ENCODE assay signal across 31 cellular contexts in the genomic region with DNA sequence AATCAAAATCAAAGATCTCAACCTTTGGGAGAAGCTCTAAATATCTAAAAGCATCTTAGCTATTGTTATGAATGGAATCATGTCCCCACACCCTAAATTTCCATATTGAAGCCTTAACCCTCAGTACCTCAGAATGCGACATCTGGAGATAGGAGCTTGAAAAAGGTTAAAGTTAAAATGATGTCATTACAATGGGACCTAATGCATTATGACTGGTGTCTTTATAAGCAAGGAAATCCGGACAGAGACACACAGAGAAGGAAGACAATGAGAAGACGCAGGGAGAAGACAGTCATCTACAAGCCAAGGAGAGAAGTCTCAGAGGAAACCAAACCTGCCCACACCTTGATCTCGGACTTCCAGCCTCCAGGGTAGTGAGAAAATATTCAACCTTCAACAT.
"Had no signal": no experiment of that assay in that cellular context is flagged by ENCODE, and none has a peak within 500 bp of the region (broad histone marks: within the 10 kb centered on the region; RNA-seq: fewer than 3 reads in every experiment).

No MANE protein-coding gene starts in this region.

- H3K36me3 Mint-ChIP-seq: natural killer cell had no signal

- ATAC-seq: left colon; left lung; lower lobe of right lung; natural killer cell; psoas muscle; sciatic nerve; stimulated activated naive B cell treated with anti-CD40 and anti-IgM and Interleukin-4, amounts not matched to agents 10 μg/mL and 1 μg/mL and 100 μg/mL, for 72 hours; stimulated activated naive CD8-positive, alpha-beta T cell treated with anti-CD3 and anti-CD28 coated beads, Interleukin-15, Interleukin-2, amounts not matched to agents 100 U/mL and 50 U/mL, for 24 hours had no signal

- H3K9me3 ChIP-seq: left lung, lower lobe of right lung, neutrophil, psoas muscle, stomach, testis, thyroid gland, transverse colon, upper lobe of left lung, vagina had no signal

- H3K36me3 ChIP-seq: left lung, lower lobe of right lung, neural progenitor cell, stomach, thyroid gland, transverse colon, upper lobe of left lung, vagina had no signal

- H3K27ac Mint-ChIP-seq: immature natural killer cell; mesothelial cell of epicardium; natural killer cell; nephron progenitor cell; neural progenitor cell; stimulated activated naive B cell treated with anti-CD40 and anti-IgM and Interleukin-4, amounts not matched to agents 10 μg/mL and 1 μg/mL and 100 μg/mL, for 72 hours had no signal

- H3K27me3 Mint-ChIP-seq: naive B cell; stimulated activated naive B cell treated with anti-CD40 and anti-IgM and Interleukin-4, amounts not matched to agents 10 μg/mL and 1 μg/mL and 100 μg/mL, for 72 hours had no signal

- H3K27me3 ChIP-seq: left lung, neural progenitor cell, neutrophil, stomach, testis, thyroid gland, transverse colon, upper lobe of left lung, vagina had no signal

- H3K9me3 Mint-ChIP-seq: immature natural killer cell, natural killer cell had no signal

- DNase-seq: hypothalamus; immature natural killer cell; kidney; left colon; left lung; lower lobe of right lung; mammary epithelial cell; mesenchymal stem cell; naive B cell; natural killer cell; nephron progenitor cell; occipital lobe; psoas muscle; stimulated activated CD4-positive, alpha-beta T cell treated with anti-CD3 and anti-CD28 coated beads, Interleukin-12 subunit alpha, Interleukin-12 subunit beta, amount 100 ng/mL, for 4 hours; stimulated activated CD4-positive, alpha-beta T cell treated with anti-CD3 and anti-CD28 coated beads, Interleukin-15, amount 100 ng/mL, for 24 hours; stimulated activated CD4-positive, alpha-beta T cell treated with anti-CD3 and anti-CD28 coated beads, Interleukin-2, amount 100 ng/mL, for 24 hours; stimulated activated CD4-positive, alpha-beta T cell treated with anti-CD3 and anti-CD28 coated beads, Interleukin-4, amount 100 ng/mL, for 1 hour; stimulated activated naive B cell treated with anti-CD40 and anti-IgM and Interleukin-4, amounts not matched to agents 10 μg/mL and 1 μg/mL and 100 μg/mL, for 72 hours; stimulated activated naive CD8-positive, alpha-beta T cell treated with anti-CD3 and anti-CD28 coated beads, Interleukin-15, Interleukin-2, amounts not matched to agents 100 U/mL and 50 U/mL, for 24 hours; stomach; testis; thyroid gland; transverse colon; upper lobe of left lung had no signal

- H3K4me1 Mint-ChIP-seq: nephron progenitor cell had no signal

- H3K4me3 Mint-ChIP-seq: immature natural killer cell; mesothelial cell of epicardium; naive B cell; natural killer cell; nephron progenitor cell; neural progenitor cell; stimulated activated naive B cell treated with anti-CD40 and anti-IgM and Interleukin-4, amounts not matched to agents 10 μg/mL and 1 μg/mL and 100 μg/mL, for 72 hours had no signal

- H3K4me3 ChIP-seq: left lung, lower lobe of right lung, neural progenitor cell, psoas muscle, skin epidermis, stomach, testis, thyroid gland, transverse colon, upper lobe of left lung, vagina had no signal

- H3K27ac ChIP-seq: left lung, lower lobe of right lung, neural progenitor cell, neutrophil, parathyroid adenoma, psoas muscle, skin epidermis, stomach, testis, thyroid gland, transverse colon, upper lobe of left lung, vagina had no signal

- H3K4me1 ChIP-seq: parathyroid adenoma, testis had no signal
